Comparison of ENCODE assay signal across 8 cellular contexts in genomic region chr4:2754848-2755820, GRCh38. TPM values are rescaled to one million over a fixed set of nuclear protein-coding genes. Genes with fewer than 3 reads are reported as not detected.
DNase-seq lines count a peak whose midpoint lies in the region; ATAC-seq, FAIRE-seq and TF ChIP-seq lines count a peak whose summit lies in the region.

No MANE protein-coding gene starts in this region.

- TF ChIP-seq CTCF in GM12875 (IDR thresholded peaks at IDR 0.05; ENCODE audit: borderline replicate concordance, insufficient read depth, low read depth, low read length) (no peak), VCaP (conservative IDR thresholded peaks at IDR 0.05) (no peak), glutamatergic neuron (IDR thresholded peaks at IDR 0.05; ENCODE audit: partially characterized antibody, unreplicated experiment) (no peak)

- H3K36me3 Mint-ChIP-seq in glutamatergic neuron (ENCODE audit: unreplicated experiment): no peaks in the 10 kb centered on the region

- FAIRE-seq in GM19239 (lab: Jason Lieb, UNC): no peak

- peak overlapping the region; percentile 82 for H3K27ac ChIP-seq in VCaP

- no peaks in the 10 kb centered on the region for H3K9me3 Mint-ChIP-seq in glutamatergic neuron (ENCODE audit: unreplicated experiment)

- H3K4me1 Mint-ChIP-seq in glutamatergic neuron (ENCODE audit: low read depth, unreplicated experiment): peaks cover 7% of the 10 kb centered on the region

- H3K27me3 Mint-ChIP-seq in glutamatergic neuron (ENCODE audit: unreplicated experiment): no peaks in the 10 kb centered on the region

- ATAC-seq in GM18519 (IDR thresholded peaks at IDR 0.05; ENCODE audit: low FRiP score, unreplicated experiment): no peak

- H3K4me3 Mint-ChIP-seq in glutamatergic neuron (ENCODE audit: unreplicated experiment): peak overlapping the region; percentile 79

- peak overlapping the region; percentile 9 for H3K27ac Mint-ChIP-seq in glutamatergic neuron (ENCODE audit: unreplicated experiment)

- peak overlapping the region; percentile 79 for H3K4me3 ChIP-seq in GM12875 (ENCODE audit: low read depth, low read length)
- peak overlapping the region; percentile 84 for H3K4me3 ChIP-seq in skeletal muscle cell (ENCODE audit: low read depth, low read length)

- DNase-seq in glutamatergic neuron (no peak), skeletal muscle cell (ENCODE audit: low read depth) (no peak), pons (ENCODE audit: low spot score) (no peak), epidermal melanocyte (ENCODE audit: insufficient read length, low spot score) (no peak), GM19239 (ENCODE audit: insufficient read length, low spot score) (no peak)

RNA-seq across cellular contexts. Expression of gene TNIP2, which starts 1.0 kb away (rescaled TPM):
- 25.4 TPM for total RNA-seq in glutamatergic neuron (ENCODE audit: unreplicated experiment)

RNA-seq across cellular contexts. Expression of gene SH3BP2, which starts 37.8 kb away (rescaled TPM):
- total RNA-seq in glutamatergic neuron (ENCODE audit: unreplicated experiment): 85.3 TPM
